In genomic region chr1:45205000-45205909, GRCh38 we compare ENCODE assay signal across 8 cellular contexts. TPM values are rescaled to one million over a fixed set of nuclear protein-coding genes. Genes with fewer than 3 reads are reported as not detected.
DNase-seq lines count a peak whose midpoint lies in the region; ATAC-seq, FAIRE-seq and TF ChIP-seq lines count a peak whose summit lies in the region.

No MANE protein-coding gene starts in this region.

- ATAC-seq in GM21825 (IDR thresholded peaks at IDR 0.05; ENCODE audit: unreplicated experiment): peak; percentile 19
- peak in 3 of 4 donors; percentile 39 to 72 (median 48) for ATAC-seq in heart left ventricle
- ATAC-seq in pancreas: peak; percentile 18 to 65 (median 46)

- H3K4me3 ChIP-seq in heart left ventricle (peak overlapping the region; percentile 17 to 95 (median 83)), pancreas (peak overlapping the region; percentile 26 to 89 (median 75))

- H3K9me3 ChIP-seq in heart left ventricle (no peaks in the 10 kb centered on the region), pancreas (no peaks in the 10 kb centered on the region)

- no peak for FAIRE-seq in pancreas (lab: Jason Lieb, UNC)

- intact Hi-C loops in heart left ventricle (cut with DNase I): loop anchor here in 2 of 10 donors (5.0 to 10.0 kb wide), 2 partner anchors 97 to 190 kb away; partner anchors contain the start of genes HECTD3 (in 2 of the 2) and UROD (in 2 of the 2)
- intact Hi-C loops in pancreas (cut with DNase I): no loop called here

- H3K27me3 Mint-ChIP-seq in activated naive CD8-positive, alpha-beta T cell: peaks cover 3% of the 10 kb centered on the region

- H3K36me3 ChIP-seq in heart left ventricle (no peaks in the 10 kb centered on the region), pancreas (no peaks in the 10 kb centered on the region)

- H3K9me3 Mint-ChIP-seq in activated naive CD8-positive, alpha-beta T cell (ENCODE audit: low read depth): no peaks in the 10 kb centered on the region

- peak overlapping the region; percentile 93 for H3K4me3 Mint-ChIP-seq in activated naive CD8-positive, alpha-beta T cell

- TF ChIP-seq POLR2A in heart left ventricle (IDR thresholded peaks at IDR 0.05): no peak

- H3K4me1 Mint-ChIP-seq in activated naive CD8-positive, alpha-beta T cell (ENCODE audit: low read depth): peaks cover 39% of the 10 kb centered on the region

- peaks cover 0 to 29% (median 0%) of the 10 kb centered on the region in 9 donors for H3K27me3 ChIP-seq in heart left ventricle
- H3K27me3 ChIP-seq in pancreas: no peaks in the 10 kb centered on the region

- H3K27ac ChIP-seq in heart left ventricle (peak overlapping the region in 4 of 12 donors; percentile 35 to 87 (median 54)), pancreas (no peak overlapping the region)

- H3K36me3 Mint-ChIP-seq in activated naive CD8-positive, alpha-beta T cell: no peaks in the 10 kb centered on the region

- WGBS in heart left ventricle, 4 donors: 2 to 6% (median 3%) methylated on average over 20 to 43 of the region's 43 CpGs
- 1% methylated on average over 36 to 43 of the region's 43 CpGs for WGBS in pancreas, 2 donors

- peak overlapping the region; percentile 74 for H3K27ac Mint-ChIP-seq in activated naive CD8-positive, alpha-beta T cell

- H3K4me1 ChIP-seq in heart left ventricle (peaks cover 0 to 28% (median 8%) of the 10 kb centered on the region in 12 donors), pancreas (peaks cover 0 to 7% (median 2%) of the 10 kb centered on the region in 3 donors)

- TF ChIP-seq CTCF in heart left ventricle (IDR thresholded peaks at IDR 0.05) (no peak), pancreas (IDR thresholded peaks at IDR 0.05) (no peak)

- DNase-seq in C1 segment of cervical spinal cord (lab: John Stamatoyannopoulos, UW): peak in 12 of 14 donors; percentile 14 to 78 (median 48)
- peak; percentile 33 for DNase-seq in NCI-H510A treated with DMSO at 0.1 percent for 48 hours (lab: John Stamatoyannopoulos, UW)
- peak; percentile 34 to 74 (median 43) for DNase-seq in heart left ventricle
- DNase-seq in pancreas: peak; percentile 30 to 78 (median 42)
- DNase-seq in NCI-H1436 treated with DMSO at 0.1 percent for 48 hours (lab: John Stamatoyannopoulos, UW): no peak
- DNase-seq in amniotic stem cell (lab: John Stamatoyannopoulos, UW): no peak

RNA-seq across cellular contexts. Expression of gene ZSWIM5, which starts 1.1 kb away (rescaled TPM):
- total RNA-seq in heart left ventricle (1 to 10 TPM in 4 of 9 donors, under 1 TPM in 5; 0.39 to 1.7 (median 0.99) TPM), pancreas (1 to 10 TPM; 1.9 to 2.7 (median 2.4) TPM)
- polyA plus RNA-seq in heart left ventricle (under 1 TPM; 0.19 to 0.30 TPM), pancreas (1 to 10 TPM in 1 of 2 donors, under 1 TPM in 1; 0.76 to 2.6 TPM)

Comparison
In these comparisons a context has a peak if more than half of its experiments do, and no peak if none do; other contexts are left out.
1. DNase-seq: peak in C1 segment of cervical spinal cord (12 of 14), NCI-H510A treated with DMSO at 0.1 percent for 48 hours (single experiment), heart left ventricle (5 of 5) and pancreas (6 of 6); none in NCI-H1436 treated with DMSO at 0.1 percent for 48 hours (single experiment) and amniotic stem cell (single experiment).
2. Peak in every context shown above with its lines, with median percentiles within 50 percentile points of each other: ATAC-seq.